Comparison of ENCODE assay signal across 8 cellular contexts in genomic region chr12:29380536-29381523, GRCh38. TPM values are rescaled to one million over a fixed set of nuclear protein-coding genes. Genes with fewer than 3 reads are reported as not detected.
DNase-seq lines count a peak whose midpoint lies in the region; TF ChIP-seq lines count a peak whose summit lies in the region.

TSS of gene ERGIC2 (minus strand) at chr12:29381172. CDS start at chr12:29371633, 9,539 bp downstream.

- H2BK15ac ChIP-seq in H9 (ENCODE audit: low read depth, low read length) = no peak within 1 kb of the TSS

- H2BK120ac ChIP-seq in H9 (ENCODE audit: low read depth, low read length, poor library complexity, severe bottlenecking) = no peak within 1 kb of the TSS

- no peaks in the 10 kb centered on the region for H3K9me3 Mint-ChIP-seq in H9
- no peaks in the 10 kb centered on the region for H3K9me3 Mint-ChIP-seq in nephron
- H3K9me3 Mint-ChIP-seq in stimulated activated naive CD8-positive, alpha-beta T cell treated with anti-CD3 and anti-CD28 coated beads, Interleukin-15, Interleukin-2, amounts not matched to agents 100 ng/mL and 50 ng/mL, for 24 hours = no peaks in the 10 kb centered on the region

- H3K36me3 ChIP-seq in MG63 = peaks cover 30% of the 10 kb centered on the region

- no peak within 1 kb of the TSS for H3K23ac ChIP-seq in H9 (ENCODE audit: insufficient read length, low read depth, low read length)

- H3T11ph ChIP-seq in H9 (ENCODE audit: low read length) = no peak within 1 kb of the TSS

- no peak within 1 kb of the TSS for H2BK5ac ChIP-seq in H9 (ENCODE audit: insufficient read length, low read length)

- TF ChIP-seq CTCF in H9 (conservative IDR thresholded peaks at IDR 0.05) = no peak
- TF ChIP-seq CTCF in fibroblast of the aortic adventitia (IDR thresholded peaks at IDR 0.05; ENCODE audit: insufficient read depth, low read length) = no peak
- TF ChIP-seq CTCF in nephron (IDR thresholded peaks at IDR 0.05; ENCODE audit: unreplicated experiment in 3 of 3) = no peak

- H3K27me3 Mint-ChIP-seq in H9 (ENCODE audit: low read depth) = no peaks in the 10 kb centered on the region; the same call in 1 of the 2 replicates
- H3K27me3 Mint-ChIP-seq in nephron (ENCODE audit: low read depth) = peaks cover 8% of the 10 kb centered on the region
- no peaks in the 10 kb centered on the region for H3K27me3 Mint-ChIP-seq in stimulated activated naive CD8-positive, alpha-beta T cell treated with anti-CD3 and anti-CD28 coated beads, Interleukin-15, Interleukin-2, amounts not matched to agents 100 ng/mL and 50 ng/mL, for 24 hours

- peak within 1 kb of the TSS; percentile 98 for H3K9ac ChIP-seq in H9 (ENCODE audit: extremely low read depth, insufficient read length, low read length)

- peaks cover 11 to 12% of the 10 kb centered on the region in 2 experiments for H3K4me1 Mint-ChIP-seq in H9
- H3K4me1 Mint-ChIP-seq in nephron = peaks cover 25% of the 10 kb centered on the region
- H3K4me1 Mint-ChIP-seq in stimulated activated naive CD8-positive, alpha-beta T cell treated with anti-CD3 and anti-CD28 coated beads, Interleukin-15, Interleukin-2, amounts not matched to agents 100 ng/mL and 50 ng/mL, for 24 hours (ENCODE audit: low read depth) = peaks cover 51% of the 10 kb centered on the region

- H3K4me3 ChIP-seq in MG63 (peak within 1 kb of the TSS; percentile 98), fibroblast of the aortic adventitia (ENCODE audit: low read depth, low read length) (peak within 1 kb of the TSS; percentile 100)

- peaks cover 2% of the 10 kb centered on the region for H3K79me1 ChIP-seq in H9 (ENCODE audit: insufficient read depth, low read depth, low read length, poor library complexity, severe bottlenecking)

- H3K27ac ChIP-seq in H9 (ENCODE audit: insufficient read length, low read depth, low read length) = peak within 1 kb of the TSS; percentile 57

- H3K4me3 Mint-ChIP-seq in H9 = peak within 1 kb of the TSS; percentile 92 to 96
- peak within 1 kb of the TSS; percentile 94 to 97 (median 96) for H3K4me3 Mint-ChIP-seq in nephron
- H3K4me3 Mint-ChIP-seq in stimulated activated naive CD8-positive, alpha-beta T cell treated with anti-CD3 and anti-CD28 coated beads, Interleukin-15, Interleukin-2, amounts not matched to agents 100 ng/mL and 50 ng/mL, for 24 hours = peak within 1 kb of the TSS; percentile 98

- no peaks in the 10 kb centered on the region for H3K4me1 ChIP-seq in H9 (ENCODE audit: insufficient read depth, low read length)

- peaks cover 2% of the 10 kb centered on the region; the same call in 1 of the 2 replicates for H3K79me2 ChIP-seq in H9 (ENCODE audit: insufficient read depth, low read length)

- H4K8ac ChIP-seq in H9 (replicated peaks; ENCODE audit: insufficient read length, low read depth, low read length) = no peak within 1 kb of the TSS

- peaks cover 0 to 3% (median 0%) of the 10 kb centered on the region in 3 experiments; a peak in 2 of 7 replicates for H3K36me3 Mint-ChIP-seq in H9 (ENCODE audit: insufficient read depth in 1 of 3, low read depth in 3 of 3)
- peaks cover 28% of the 10 kb centered on the region for H3K36me3 Mint-ChIP-seq in nephron (ENCODE audit: low read depth)
- H3K36me3 Mint-ChIP-seq in stimulated activated naive CD8-positive, alpha-beta T cell treated with anti-CD3 and anti-CD28 coated beads, Interleukin-15, Interleukin-2, amounts not matched to agents 100 ng/mL and 50 ng/mL, for 24 hours (ENCODE audit: low read depth) = peaks cover 24% of the 10 kb centered on the region

- no peak within 1 kb of the TSS for H2AK5ac ChIP-seq in H9 (ENCODE audit: insufficient read length, low read length)

- no peaks in the 10 kb centered on the region for H3K23me2 ChIP-seq in H9 (ENCODE audit: insufficient read length, low read depth, low read length, poor library complexity, severe bottlenecking)

- H3K9me3 ChIP-seq in H9 (ENCODE audit: control insufficient read depth, low read depth, low read length) = no peaks in the 10 kb centered on the region
- H3K9me3 ChIP-seq in MG63 = peaks cover 10% of the 10 kb centered on the region

- DNase-seq in ELR (ENCODE audit: low read depth) = peak; percentile 99
- DNase-seq in H9 = peak; percentile 96
- peak; percentile 93 for DNase-seq in MG63
- DNase-seq in SHP77 treated with DMSO at 0.1 percent for 48 hours (lab: John Stamatoyannopoulos, UW) = peak; percentile 100
- DNase-seq in activated effector memory CD4-positive, alpha-beta T cell treated with anti-CD3 and anti-CD28 coated beads, Interleukin-2, amount 50 U/mL, for 16 hours = peak; percentile 94
- peak; percentile 100 for DNase-seq in fibroblast of the aortic adventitia (ENCODE audit: low read depth)

- H2BK20ac ChIP-seq in H9 (ENCODE audit: low read depth, low read length, poor library complexity, severe bottlenecking) = no peak within 1 kb of the TSS

- H3K56ac ChIP-seq in H9 (ENCODE audit: insufficient read length, low read depth, low read length) = peak within 1 kb of the TSS; percentile 53

- peak within 1 kb of the TSS; percentile 96 for H3K14ac ChIP-seq in H9 (ENCODE audit: insufficient read depth, low read length)

- H2AFZ ChIP-seq in H9 (ENCODE audit: low read length) = peak within 1 kb of the TSS; percentile 97

- no peak within 1 kb of the TSS; the same call in 1 of the 2 replicates for H3K4ac ChIP-seq in H9 (ENCODE audit: low read depth, low read length)

- no peaks in the 10 kb centered on the region for H3K27me3 ChIP-seq in H9 (ENCODE audit: insufficient read depth, low read length)
- H3K27me3 ChIP-seq in MG63 = no peaks in the 10 kb centered on the region

- H3K27ac Mint-ChIP-seq in H9 = peak within 1 kb of the TSS; percentile 82 to 99 (median 96)
- peak within 1 kb of the TSS; percentile 90 to 97 (median 94) for H3K27ac Mint-ChIP-seq in nephron
- H3K27ac Mint-ChIP-seq in stimulated activated naive CD8-positive, alpha-beta T cell treated with anti-CD3 and anti-CD28 coated beads, Interleukin-15, Interleukin-2, amounts not matched to agents 100 ng/mL and 50 ng/mL, for 24 hours = peak within 1 kb of the TSS; percentile 98

- H3K18ac ChIP-seq in H9 (ENCODE audit: insufficient read length, low read depth, low read length) = peak within 1 kb of the TSS; percentile 94

- WGBS in H9 (ENCODE audit: extremely low coverage, insufficient read length, low lambda C conversion rate) = no CpG with 5 or more reads among the region's 55 CpGs

- peak within 1 kb of the TSS; percentile 47 for H4K5ac ChIP-seq in H9 (ENCODE audit: insufficient read length, low read depth, low read length)

- H3K4me2 ChIP-seq in H9 (ENCODE audit: insufficient read depth, insufficient read length, low read length) = peak within 1 kb of the TSS; percentile 84

- no peaks in the 10 kb centered on the region for H4K20me1 ChIP-seq in H9 (ENCODE audit: control insufficient read depth, insufficient read depth, insufficient read length)

- no peak within 1 kb of the TSS for H2BK12ac ChIP-seq in H9 (ENCODE audit: insufficient read length, low read depth, low read length)

- no peak within 1 kb of the TSS for H4K91ac ChIP-seq in H9 (ENCODE audit: insufficient read length, low read depth, low read length)

RNA-seq across cellular contexts. Expression of gene ERGIC2, which starts in this region (rescaled TPM):
- 64.8 and 69.8 TPM in 2 replicates for total RNA-seq in H9 (2021)
- 140 and 257 TPM in 2 replicates for total RNA-seq in MG63 (2014; rRNA removed; shearing (Covaris generic); ENCODE audit: low replicate concordance)
- total RNA-seq in fibroblast of the aortic adventitia (ENCODE audit: low replicate concordance) = 13.2 and 112 TPM in 2 replicates

Comparison
In these comparisons a context has a peak if more than half of its experiments do, and no peak if none do; other contexts are left out.
1. Peak in every context shown above with its lines: DNase-seq, H3K4me3 ChIP-seq and H3K27ac ChIP-seq.